Comparison of ENCODE assay signal across 19 cellular contexts in the genomic region with DNA sequence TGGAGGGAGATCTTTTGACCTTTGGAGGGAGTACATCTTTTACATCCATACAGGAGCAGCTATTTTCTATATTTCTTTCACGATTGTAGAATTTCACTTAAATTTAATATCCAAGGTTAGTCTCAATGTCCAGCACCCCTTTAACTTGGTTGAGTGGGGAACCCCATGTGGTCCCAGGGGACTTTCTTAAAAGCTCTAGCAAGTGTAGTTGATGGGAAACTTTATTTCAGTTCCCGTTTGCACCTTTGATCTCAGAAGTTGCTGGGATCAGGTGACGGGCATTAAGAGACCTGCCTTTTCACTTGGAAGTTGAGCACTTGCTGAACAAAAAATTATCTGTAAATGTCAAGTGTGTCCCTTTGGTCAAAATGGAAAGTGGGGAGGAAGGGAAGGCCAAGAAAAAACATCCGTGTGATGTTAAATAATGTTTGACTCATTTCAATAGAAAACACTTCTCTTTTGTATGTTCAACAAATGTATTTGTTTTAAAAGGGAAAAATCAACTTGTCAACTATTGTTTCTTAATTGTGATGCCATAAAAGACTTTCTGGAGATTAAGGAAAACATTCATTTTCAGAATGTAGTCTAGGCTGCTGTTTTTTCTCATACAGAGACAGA.
DNase-seq lines count a peak whose midpoint lies in the region; ATAC-seq and TF ChIP-seq lines count a peak whose summit lies in the region.
"Had no signal": no experiment of that assay in that cellular context is flagged by ENCODE, and none has a peak within 500 bp of the region (broad histone marks: within the 10 kb centered on the region; RNA-seq: fewer than 3 reads in every experiment).

No MANE protein-coding gene starts in this region.

- H4K20me1 ChIP-seq in OCI-LY7 (ENCODE audit: insufficient read depth, low read length) (no peaks in the 10 kb centered on the region), H9 (ENCODE audit: control insufficient read depth, insufficient read depth, insufficient read length) (no peaks in the 10 kb centered on the region)

- no peak overlapping the region for H3K14ac ChIP-seq in H9 (ENCODE audit: insufficient read depth, low read length)

- no peak overlapping the region for H3K4me3 ChIP-seq in OCI-LY7 (ENCODE audit: low read depth, low read length, poor library complexity, severe bottlenecking)
- H3K4me3 ChIP-seq: cardiac muscle cell, left ventricle myocardium inferior, SK-N-MC, stomach had no signal

- ATAC-seq in GM21723 (IDR thresholded peaks at IDR 0.05; ENCODE audit: unreplicated experiment) (peak; percentile 27), GM19324 (IDR thresholded peaks at IDR 0.05; ENCODE audit: low FRiP score, unreplicated experiment) (no peak)
- peak; percentile 52 for ATAC-seq in stimulated activated memory B cell treated with anti-CD40 and anti-IgM and Interleukin-4, amounts not matched to agents 10 μg/mL and 1 μg/mL and 100 μg/mL, for 72 hours
- ATAC-seq: Panc1 had no signal

- no peaks in the 10 kb centered on the region for H3K27me3 Mint-ChIP-seq in stimulated activated memory B cell treated with anti-CD40 and anti-IgM and Interleukin-4, amounts not matched to agents 10 μg/mL and 1 μg/mL and 100 μg/mL, for 72 hours
- H3K27me3 Mint-ChIP-seq in H9 (ENCODE audit: low read depth), result peaks cover 1% of the 10 kb centered on the region

- H2BK20ac ChIP-seq in H9 (ENCODE audit: low read depth, low read length, poor library complexity, severe bottlenecking), result no peak overlapping the region

- intact Hi-C loops in OCI-LY7 (cut with micrococcal nuclease; ENCODE audit: unreplicated experiment), result loop anchor here (5.0 kb wide), 2 partner anchors 45 to 810 kb away; no protein-coding TSS in a partner anchor

- H4K8ac ChIP-seq in H9 (replicated peaks; ENCODE audit: insufficient read length, low read depth, low read length), result no peak overlapping the region

- H3K56ac ChIP-seq in H9 (ENCODE audit: insufficient read length, low read depth, low read length), result no peak overlapping the region

- H3K4me2 ChIP-seq in OCI-LY7 (ENCODE audit: low read length) (peak overlapping the region; percentile 58), H9 (ENCODE audit: insufficient read depth, insufficient read length, low read length) (no peak overlapping the region)

- H2AK5ac ChIP-seq in H9 (ENCODE audit: insufficient read length, low read length), result no peak overlapping the region

- H4K91ac ChIP-seq in H9 (ENCODE audit: insufficient read length, low read depth, low read length), result no peak overlapping the region

- peaks cover 8% of the 10 kb centered on the region for H3K36me3 Mint-ChIP-seq in stimulated activated memory B cell treated with anti-CD40 and anti-IgM and Interleukin-4, amounts not matched to agents 10 μg/mL and 1 μg/mL and 100 μg/mL, for 72 hours
- H3K36me3 Mint-ChIP-seq in H9 (ENCODE audit: insufficient read depth in 1 of 3, low read depth in 3 of 3), result peaks cover 22 to 67% (median 66%) of the 10 kb centered on the region in 3 experiments; a peak in 6 of 7 replicates

- H3T11ph ChIP-seq in H9 (ENCODE audit: low read length), result no peak overlapping the region

- no peak overlapping the region for H2BK5ac ChIP-seq in H9 (ENCODE audit: insufficient read length, low read length)

- H3K23me2 ChIP-seq in H9 (ENCODE audit: insufficient read length, low read depth, low read length, poor library complexity, severe bottlenecking), result no peaks in the 10 kb centered on the region

- peak; percentile 69 for DNase-seq in GM13977 (ENCODE audit: low spot score)
- peak; percentile 71 for DNase-seq in OCI-LY7 (ENCODE audit: low spot score)
- DNase-seq in H9, result no peak
- no peak for DNase-seq in NCI-H1436 (lab: John Stamatoyannopoulos, UW)
- DNase-seq: activated T-cell treated with anti-CD3 and anti-CD28 coated beads, Interleukin-2, amount 50 U/mL, for 1 hour; DMS 273 treated with DMSO at 0.1 percent for 48 hours; endodermal cell; foreskin fibroblast; left ventricle myocardium inferior; NCI-H2081; posterior cingulate gyrus; stimulated activated CD4-positive, alpha-beta T cell treated with anti-CD3 and anti-CD28 coated beads, Interleukin-12 subunit alpha, Interleukin-12 subunit beta, amount 100 ng/mL, for 4 hours; stomach had no signal

- in situ Hi-C loops in GM13977 (cut with MboI; ENCODE audit: low pct_unique_long_range_greater_than_20kb, low sequenced_read_pairs, unreplicated experiment), result no loop called here

- no peak overlapping the region for H3K18ac ChIP-seq in H9 (ENCODE audit: insufficient read length, low read depth, low read length)

- H3K27ac Mint-ChIP-seq in stimulated activated memory B cell treated with anti-CD40 and anti-IgM and Interleukin-4, amounts not matched to agents 10 μg/mL and 1 μg/mL and 100 μg/mL, for 72 hours, result peak overlapping the region; percentile 7
- peak overlapping the region in 1 of 3 experiments; percentile 86; a peak in 2 of 7 replicates for H3K27ac Mint-ChIP-seq in H9
- H3K27ac Mint-ChIP-seq: endodermal cell had no signal

- WGBS in H9 (ENCODE audit: extremely low coverage, insufficient read length, low lambda C conversion rate), result no CpG with 5 or more reads among the region's 4 CpGs

- no peak overlapping the region for H2BK15ac ChIP-seq in H9 (ENCODE audit: low read depth, low read length)

- H3K4me1 ChIP-seq in OCI-LY7 (ENCODE audit: insufficient read depth, low read length, poor library complexity, severe bottlenecking), result peaks cover 44% of the 10 kb centered on the region
- peaks cover 1% of the 10 kb centered on the region; the same call in 1 of the 2 replicates for H3K4me1 ChIP-seq in H9 (ENCODE audit: insufficient read depth, low read length)
- H3K4me1 ChIP-seq: left ventricle myocardium inferior had no signal

- H2AFZ ChIP-seq in OCI-LY7 (ENCODE audit: low read length), result no peak overlapping the region
- no peak overlapping the region for H2AFZ ChIP-seq in H9 (ENCODE audit: low read length)

- H3K4me1 Mint-ChIP-seq in stimulated activated memory B cell treated with anti-CD40 and anti-IgM and Interleukin-4, amounts not matched to agents 10 μg/mL and 1 μg/mL and 100 μg/mL, for 72 hours, result peaks cover 44% of the 10 kb centered on the region
- peaks cover 64 to 72% of the 10 kb centered on the region in 2 experiments for H3K4me1 Mint-ChIP-seq in H9

- no peak overlapping the region for H2BK12ac ChIP-seq in H9 (ENCODE audit: insufficient read length, low read depth, low read length)

- no peak overlapping the region for H3K4ac ChIP-seq in H9 (ENCODE audit: low read depth, low read length)

- H3K79me2 ChIP-seq in OCI-LY7 (ENCODE audit: insufficient read depth, low read depth, low read length) (no peaks in the 10 kb centered on the region), H9 (ENCODE audit: insufficient read depth, low read length) (peaks cover 14% of the 10 kb centered on the region; the same call in 1 of the 2 replicates)

- no peak overlapping the region for H4K5ac ChIP-seq in H9 (ENCODE audit: insufficient read length, low read depth, low read length)

- no peaks in the 10 kb centered on the region for H3K9me2 ChIP-seq in OCI-LY7 (ENCODE audit: insufficient read depth, low read length)

- no peak overlapping the region for H3K4me3 Mint-ChIP-seq in stimulated activated memory B cell treated with anti-CD40 and anti-IgM and Interleukin-4, amounts not matched to agents 10 μg/mL and 1 μg/mL and 100 μg/mL, for 72 hours
- no peak overlapping the region for H3K4me3 Mint-ChIP-seq in H9
- H3K4me3 Mint-ChIP-seq: endodermal cell had no signal

- TF ChIP-seq CTCF in GM13977 (IDR thresholded peaks at IDR 0.05; ENCODE audit: extremely low read depth, insufficient read depth, missing control alignments), result no peak
- no peak for TF ChIP-seq CTCF in OCI-LY7 (conservative IDR thresholded peaks at IDR 0.05; ENCODE audit: low read length)
- no peak for TF ChIP-seq CTCF in H9 (conservative IDR thresholded peaks at IDR 0.05)

- no peak overlapping the region for H3K9ac ChIP-seq in H9 (ENCODE audit: extremely low read depth, insufficient read length, low read length)

- H3K27ac ChIP-seq in OCI-LY7 (ENCODE audit: low read depth, low read length, poor library complexity, severe bottlenecking), result no peak overlapping the region
- no peak overlapping the region for H3K27ac ChIP-seq in H9 (ENCODE audit: insufficient read length, low read depth, low read length)
- H3K27ac ChIP-seq: cardiac muscle cell, left ventricle myocardium inferior, SK-N-MC, stomach had no signal

- H3K79me1 ChIP-seq in H9 (ENCODE audit: insufficient read depth, low read depth, low read length, poor library complexity, severe bottlenecking), result peaks cover 10% of the 10 kb centered on the region

- POLR2A ChIA-PET in OCI-LY7 (lab: Charles Lee), result no interaction called here

- BruUV-seq in OCI-LY7 (replicated peaks; lab: Mats Ljungman, UMichigan), result no TSS peak

- H3K23ac ChIP-seq in H9 (ENCODE audit: insufficient read length, low read depth, low read length), result no peak overlapping the region

- H3K36me3 ChIP-seq in OCI-LY7 (ENCODE audit: insufficient read depth, low read length), result peaks cover 18% of the 10 kb centered on the region

- H3K9me3 Mint-ChIP-seq in stimulated activated memory B cell treated with anti-CD40 and anti-IgM and Interleukin-4, amounts not matched to agents 10 μg/mL and 1 μg/mL and 100 μg/mL, for 72 hours, result no peaks in the 10 kb centered on the region
- no peaks in the 10 kb centered on the region for H3K9me3 Mint-ChIP-seq in H9
- H3K9me3 Mint-ChIP-seq: endodermal cell had no signal

- no peak overlapping the region for H2BK120ac ChIP-seq in H9 (ENCODE audit: low read depth, low read length, poor library complexity, severe bottlenecking)

- H3K9me3 ChIP-seq in OCI-LY7 (ENCODE audit: low read length) (no peaks in the 10 kb centered on the region), H9 (ENCODE audit: control insufficient read depth, low read depth, low read length) (no peaks in the 10 kb centered on the region)
- H3K9me3 ChIP-seq: left ventricle myocardium inferior, stomach had no signal

- CTCF ChIA-PET in OCI-LY7 (lab: Charles Lee; ENCODE audit: unreplicated experiment), result no interaction called here

- H3K27me3 ChIP-seq in H9 (ENCODE audit: insufficient read depth, low read length), result no peaks in the 10 kb centered on the region
- H3K27me3 ChIP-seq: cardiac muscle cell, stomach had no signal

Comparison
In these comparisons a context has a peak if more than half of its experiments do, and no peak if none do; other contexts are left out.
1. DNase-seq: peak in GM13977 (single experiment) and OCI-LY7 (single experiment); none in H9 (single experiment) and NCI-H1436 (single experiment).